17 cellular contexts compared by ENCODE assay signal in genomic region chr9:131076347-131077195, GRCh38. TPM values are rescaled to one million over a fixed set of nuclear protein-coding genes. Genes with fewer than 3 reads are reported as not detected.
"Had no signal": no experiment of that assay in that cellular context is flagged by ENCODE, and none has a peak within 500 bp of the region (broad histone marks: within the 10 kb centered on the region; RNA-seq: fewer than 3 reads in every experiment).

No MANE protein-coding gene starts in this region.

- H3K9me3 ChIP-seq: lower lobe of right lung, ovary, tibial artery had no signal

- H3K36me3 ChIP-seq: lower lobe of right lung, ovary, tibial artery had no signal

- H3K27ac ChIP-seq: lower lobe of right lung, ovary, tibial artery had no signal

- H3K4me3 Mint-ChIP-seq: activated B cell treated with CpG ODN at 0.5 μM for 24 hours; activated CD4-positive, alpha-beta memory T cell treated with anti-CD3 and anti-CD28 coated beads, Interleukin-2, amount 10 ng/mL, durations not matched to agents 7 days and 5 days; activated naive CD4-positive, alpha-beta T cell treated with anti-CD3 and anti-CD28 coated beads for 36 hours; brain; stimulated activated memory B cell treated with anti-CD40 and anti-IgM and Interleukin-4, amounts not matched to agents 10 μg/mL and 1 μg/mL and 100 μg/mL, for 72 hours; T-helper 2 cell treated with Interferon-gamma antibody and Interleukin-4, amounts not matched to agents 5 μg/mL and 100 μg/mL, for 36 hours had no signal

- H3K27ac Mint-ChIP-seq: activated B cell treated with CpG ODN at 0.5 μM for 24 hours; activated CD4-positive, alpha-beta memory T cell treated with anti-CD3 and anti-CD28 coated beads, Interleukin-2, amount 10 ng/mL, durations not matched to agents 7 days and 5 days; activated naive CD4-positive, alpha-beta T cell treated with anti-CD3 and anti-CD28 coated beads for 36 hours; activated T-helper 2 cell treated with anti-CD3 and anti-CD28 coated beads, Interferon-gamma antibody, Interleukin-2, Interleukin-4, amounts not matched to agents 10 μg/mL and 5 μg/mL and 100 μg/mL, durations not matched to agents 14 hours and 24 hours and 36 hours; stimulated activated memory B cell treated with anti-CD40 and anti-IgM and Interleukin-4, amounts not matched to agents 10 μg/mL and 1 μg/mL and 100 μg/mL, for 72 hours; T-helper 2 cell treated with Interferon-gamma antibody and Interleukin-4, amounts not matched to agents 5 μg/mL and 100 μg/mL, for 36 hours had no signal

- H3K36me3 Mint-ChIP-seq: brain; stimulated activated memory B cell treated with anti-CD40 and anti-IgM and Interleukin-4, amounts not matched to agents 10 μg/mL and 1 μg/mL and 100 μg/mL, for 72 hours had no signal

- H3K9me3 Mint-ChIP-seq: activated B cell treated with CpG ODN at 0.5 μM for 24 hours; activated CD4-positive, alpha-beta memory T cell treated with anti-CD3 and anti-CD28 coated beads, Interleukin-2, amount 10 ng/mL, durations not matched to agents 7 days and 5 days; activated naive CD4-positive, alpha-beta T cell treated with anti-CD3 and anti-CD28 coated beads for 36 hours; activated T-helper 2 cell treated with anti-CD3 and anti-CD28 coated beads, Interferon-gamma antibody, Interleukin-2, Interleukin-4, amounts not matched to agents 10 μg/mL and 5 μg/mL and 100 μg/mL, durations not matched to agents 14 hours and 24 hours and 36 hours; brain; stimulated activated memory B cell treated with anti-CD40 and anti-IgM and Interleukin-4, amounts not matched to agents 10 μg/mL and 1 μg/mL and 100 μg/mL, for 72 hours; T-helper 2 cell treated with Interferon-gamma antibody and Interleukin-4, amounts not matched to agents 5 μg/mL and 100 μg/mL, for 36 hours had no signal

- DNase-seq: activated B cell treated with CpG ODN at 0.5 μM for 24 hours; activated CD4-positive, alpha-beta memory T cell treated with anti-CD3 and anti-CD28 coated beads, Interleukin-2, amount 10 ng/mL, durations not matched to agents 7 days and 5 days; activated CD4-positive, alpha-beta T cell treated with anti-CD3 and anti-CD28 coated beads for 48 hours; activated naive CD4-positive, alpha-beta T cell treated with anti-CD3 and anti-CD28 coated beads for 36 hours; activated T-cell treated with anti-CD3 and anti-CD28 coated beads, Interleukin-2, amount 50 U/mL, for 1 hour; islet precursor cell; lower lobe of right lung; ovary; stimulated activated CD4-positive, alpha-beta T cell treated with anti-CD3 and anti-CD28 coated beads, Interleukin-4, amount 100 ng/mL, for 4 hours; tibial artery had no signal

- H3K4me3 ChIP-seq: lower lobe of right lung, ovary, tibial artery had no signal

- ATAC-seq: lower lobe of right lung; sciatic nerve; stimulated activated memory B cell treated with anti-CD40 and anti-IgM and Interleukin-4, amounts not matched to agents 10 μg/mL and 1 μg/mL and 100 μg/mL, for 72 hours had no signal

- H3K4me1 ChIP-seq: lower lobe of right lung, tibial artery had no signal

- H3K27me3 ChIP-seq: ovary had no signal

- FAIRE-seq: colon, frontal cortex had no signal

- H3K27me3 Mint-ChIP-seq: activated B cell treated with CpG ODN at 0.5 μM for 24 hours; activated CD4-positive, alpha-beta memory T cell treated with anti-CD3 and anti-CD28 coated beads, Interleukin-2, amount 10 ng/mL, durations not matched to agents 7 days and 5 days; stimulated activated memory B cell treated with anti-CD40 and anti-IgM and Interleukin-4, amounts not matched to agents 10 μg/mL and 1 μg/mL and 100 μg/mL, for 72 hours had no signal

- H3K4me1 Mint-ChIP-seq: activated B cell treated with CpG ODN at 0.5 μM for 24 hours; activated CD4-positive, alpha-beta memory T cell treated with anti-CD3 and anti-CD28 coated beads, Interleukin-2, amount 10 ng/mL, durations not matched to agents 7 days and 5 days; brain; stimulated activated memory B cell treated with anti-CD40 and anti-IgM and Interleukin-4, amounts not matched to agents 10 μg/mL and 1 μg/mL and 100 μg/mL, for 72 hours had no signal

RNA-seq across cellular contexts. Expression of gene AIF1L, which starts 19.8 kb away (rescaled TPM):
- total RNA-seq: activated B cell treated with CpG ODN at 0.5 μM for 24 hours had no signal
